Comparison of ENCODE assay signal across 7 cellular contexts in genomic region chr3:104896624-104897023, GRCh38.
"Had no signal": no experiment of that assay in that cellular context is flagged by ENCODE, and none has a peak within 500 bp of the region (broad histone marks: within the 10 kb centered on the region; RNA-seq: fewer than 3 reads in every experiment).

No MANE protein-coding gene starts in this region.

- H3K27ac ChIP-seq: HL-60 had no signal

- H3K27ac Mint-ChIP-seq: GM23338, H9 had no signal

- H3K4me3 Mint-ChIP-seq: GM23338, H9, HFFc6 had no signal

- H3K9me3 Mint-ChIP-seq: H9, HFFc6 had no signal

- ATAC-seq: GM23338, HCT116, HepG2, K562 had no signal

- H3K4me3 ChIP-seq: GM23338, K562 had no signal

- H3K4me2 ChIP-seq: GM23338 had no signal

- H2AFZ ChIP-seq: GM23338 had no signal

- DNase-seq: H9, HFFc6 had no signal
